ENCODE assay signal across 21 cellular contexts in genomic region chr5:10530601-10531320, GRCh38.
"Had no signal": no experiment of that assay in that cellular context is flagged by ENCODE, and none has a peak within 500 bp of the region (broad histone marks: within the 10 kb centered on the region; RNA-seq: fewer than 3 reads in every experiment).

No MANE protein-coding gene starts in this region.

- H3K27ac ChIP-seq: esophagus muscularis mucosa, gastrocnemius medialis, heart right ventricle, pancreas, stomach, thoracic aorta, transverse colon had no signal

- H3K36me3 ChIP-seq: esophagus muscularis mucosa, gastrocnemius medialis, heart right ventricle, pancreas, stomach, thoracic aorta, transverse colon had no signal

- FAIRE-seq: endometrium, islet of Langerhans, pancreas, small intestine had no signal

- ATAC-seq: gastrocnemius medialis, heart right ventricle, natural killer cell, pancreas, right cardiac atrium had no signal

- H3K4me1 ChIP-seq: gastrocnemius medialis, pancreas, transverse colon had no signal

- H3K27me3 ChIP-seq: pancreas had no signal

- DNase-seq: cortex of kidney; effector memory CD4-positive, alpha-beta T cell; gastrocnemius medialis; heart right ventricle; hypothalamus; kidney glomerular epithelial cell; mammary epithelial cell; natural killer cell; occipital lobe; pancreas; right cardiac atrium; small intestine; stimulated activated CD4-positive, alpha-beta T cell treated with anti-CD3 and anti-CD28 coated beads, Interleukin-12 subunit alpha, Interleukin-12 subunit beta, amount 100 ng/mL, for 4 hours; stimulated activated naive CD4-positive, alpha-beta T cell; stomach; substantia nigra; transverse colon had no signal

- H3K4me3 ChIP-seq: esophagus muscularis mucosa, gastrocnemius medialis, heart right ventricle, pancreas, stomach, thoracic aorta, transverse colon had no signal

- H3K9me3 ChIP-seq: esophagus muscularis mucosa, gastrocnemius medialis, heart right ventricle, pancreas, stomach, thoracic aorta, transverse colon had no signal
